8 cellular contexts compared by ENCODE assay signal in the genomic region with DNA sequence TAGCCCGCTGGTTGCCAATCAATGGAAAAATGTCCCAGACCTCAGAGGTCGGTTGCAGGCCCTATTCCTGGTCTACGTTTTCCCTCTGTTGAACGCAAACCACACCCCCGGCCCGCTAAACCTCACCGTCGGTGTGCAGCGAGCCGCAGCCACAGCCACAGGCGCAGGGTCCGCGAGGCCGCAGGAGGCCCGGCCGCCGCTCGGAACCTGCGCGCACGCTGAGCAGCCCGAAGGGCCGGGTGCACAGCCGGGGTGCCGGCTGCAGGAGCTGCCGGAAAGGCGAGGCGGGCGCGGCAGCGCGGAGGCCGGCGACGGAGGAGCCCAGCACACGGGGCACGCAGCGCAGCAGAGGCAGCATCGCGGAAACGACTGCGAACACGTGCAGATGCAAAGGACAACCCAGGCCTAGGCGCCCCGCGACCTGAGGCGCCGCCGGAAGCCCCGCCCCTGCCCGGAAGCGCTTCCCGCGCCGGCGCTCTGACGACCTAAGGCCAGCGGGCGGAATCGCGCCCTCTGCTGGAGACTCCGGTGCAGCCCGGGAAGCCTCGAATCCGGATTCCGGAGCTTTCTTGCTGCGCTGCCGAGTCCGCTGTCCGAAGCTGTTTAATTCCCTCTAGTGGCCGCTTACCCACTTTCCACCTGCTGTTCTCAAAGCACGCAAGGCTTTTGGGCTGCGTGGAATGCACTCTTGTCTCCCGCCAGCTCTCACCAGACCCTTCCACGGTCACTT. TPM values are rescaled to one million over a fixed set of nuclear protein-coding genes. Genes with fewer than 3 reads are reported as not detected.
DNase-seq lines count a peak whose midpoint lies in the region; TF ChIP-seq lines count a peak whose summit lies in the region.

C1QBP (minus strand) TSS at position 440 of the 730 bp plus-strand sequence; CDS start at position 358, 82 bp downstream.

- peak within 1 kb of the TSS; percentile 94 for H3K4me2 ChIP-seq in H9 (ENCODE audit: insufficient read depth, insufficient read length, low read length)
- H3K4me2 ChIP-seq in MM.1S (ENCODE audit: low read depth, low read length), result peak within 1 kb of the TSS; percentile 80
- H3K4me2 ChIP-seq in neuronal stem cell (ENCODE audit: insufficient read depth, low read length, poor library complexity, severe bottlenecking), result peak within 1 kb of the TSS; percentile 68

- H3T11ph ChIP-seq in H9 (ENCODE audit: low read length), result no peak within 1 kb of the TSS

- H3F3A ChIP-seq in MM.1S (ENCODE audit: insufficient read depth, low read length), result peaks cover 2% of the 10 kb centered on the region

- no peak within 1 kb of the TSS for H3K56ac ChIP-seq in H9 (ENCODE audit: insufficient read length, low read depth, low read length)

- peak within 1 kb of the TSS; percentile 76 for H3K4me3 ChIP-seq in MM.1S (ENCODE audit: low read length)
- peak within 1 kb of the TSS; percentile 79 for H3K4me3 ChIP-seq in SJCRH30
- H3K4me3 ChIP-seq in neuronal stem cell (ENCODE audit: low read length in 2 of 2), result peak within 1 kb of the TSS; percentile 91 to 99

- no peaks in the 10 kb centered on the region for H3K9me2 ChIP-seq in MM.1S (replicated peaks; ENCODE audit: insufficient read depth, low read length)

- H3K9ac ChIP-seq in H9 (ENCODE audit: extremely low read depth, insufficient read length, low read length) (peak within 1 kb of the TSS; percentile 89), MM.1S (ENCODE audit: low read length) (peak within 1 kb of the TSS; percentile 74), neuronal stem cell (ENCODE audit: low read depth, low read length, poor library complexity) (peak within 1 kb of the TSS; percentile 98)

- no peaks in the 10 kb centered on the region for H3K27me3 Mint-ChIP-seq in H9 (ENCODE audit: low read depth)

- peaks cover 20 to 23% of the 10 kb centered on the region in 2 experiments for H3K4me1 Mint-ChIP-seq in H9

- no peak within 1 kb of the TSS for H2AFZ ChIP-seq in H9 (ENCODE audit: low read length)
- peak within 1 kb of the TSS; percentile 80 for H2AFZ ChIP-seq in MM.1S (ENCODE audit: low read length)
- peak within 1 kb of the TSS; percentile 89 for H2AFZ ChIP-seq in neuronal stem cell (ENCODE audit: low read length)

- H2BK5ac ChIP-seq in H9 (ENCODE audit: insufficient read length, low read length) (no peak within 1 kb of the TSS), neuronal stem cell (ENCODE audit: low read length) (no peak within 1 kb of the TSS)

- H3K79me2 ChIP-seq in H9 (ENCODE audit: insufficient read depth, low read length) (peaks cover 15% of the 10 kb centered on the region; the same call in 1 of the 2 replicates), MM.1S (ENCODE audit: low read length) (peaks cover 51% of the 10 kb centered on the region)

- H4K91ac ChIP-seq in H9 (ENCODE audit: insufficient read length, low read depth, low read length) (no peak within 1 kb of the TSS), neuronal stem cell (ENCODE audit: low read depth, low read length, poor library complexity) (no peak within 1 kb of the TSS)

- H3K27ac ChIP-seq in H9 (ENCODE audit: insufficient read length, low read depth, low read length) (no peak within 1 kb of the TSS), MM.1S (ENCODE audit: low read length) (peak within 1 kb of the TSS; percentile 50; the same call in 1 of the 2 replicates), SJCRH30 (peak within 1 kb of the TSS; percentile 16; the same call in 1 of the 2 replicates), neuronal stem cell (replicated peaks; ENCODE audit: low read length) (peak within 1 kb of the TSS; percentile 49)

- no peak within 1 kb of the TSS for H2BK12ac ChIP-seq in H9 (ENCODE audit: insufficient read length, low read depth, low read length)
- H2BK12ac ChIP-seq in neuronal stem cell (ENCODE audit: low read length), result no peak within 1 kb of the TSS

- H3K4ac ChIP-seq in H9 (ENCODE audit: low read depth, low read length), result no peak within 1 kb of the TSS
- H3K4ac ChIP-seq in neuronal stem cell (ENCODE audit: low read length), result no peak within 1 kb of the TSS

- H3K14ac ChIP-seq in H9 (ENCODE audit: insufficient read depth, low read length) (peak within 1 kb of the TSS; percentile 87), neuronal stem cell (ENCODE audit: low read length) (no peak within 1 kb of the TSS)

- H3K18ac ChIP-seq in H9 (ENCODE audit: insufficient read length, low read depth, low read length) (no peak within 1 kb of the TSS), neuronal stem cell (ENCODE audit: low read length) (peak within 1 kb of the TSS; percentile 97)

- peaks cover 37 to 64% (median 52%) of the 10 kb centered on the region in 3 experiments for H3K36me3 Mint-ChIP-seq in H9 (ENCODE audit: insufficient read depth in 1 of 3, low read depth in 3 of 3)

- H3K23ac ChIP-seq in H9 (ENCODE audit: insufficient read length, low read depth, low read length) (no peak within 1 kb of the TSS), neuronal stem cell (ENCODE audit: low read depth, low read length, poor library complexity) (peak within 1 kb of the TSS; percentile 94)

- H3K36me3 ChIP-seq in MM.1S (replicated peaks; ENCODE audit: insufficient read depth, low read length) (peaks cover 7% of the 10 kb centered on the region), SJCRH30 (peaks cover 28% of the 10 kb centered on the region), neuronal stem cell (replicated peaks in 1 of 2; ENCODE audit: control insufficient read depth in 2 of 2, insufficient read depth in 2 of 2, low read length in 2 of 2) (peaks cover 28 to 77% of the 10 kb centered on the region in 2 donors)

- H3K9me3 ChIP-seq in H9 (ENCODE audit: control insufficient read depth, low read depth, low read length), result no peaks in the 10 kb centered on the region
- no peaks in the 10 kb centered on the region for H3K9me3 ChIP-seq in MM.1S (replicated peaks; ENCODE audit: insufficient read depth, low read length)
- no peaks in the 10 kb centered on the region for H3K9me3 ChIP-seq in SJCRH30 (replicated peaks)
- H3K9me3 ChIP-seq in neuronal stem cell (replicated peaks in 1 of 2; ENCODE audit: control insufficient read depth in 2 of 2, insufficient read depth in 1 of 2, low read depth in 1 of 2, low read length in 2 of 2), result no peaks in the 10 kb centered on the region

- H3K4me3 Mint-ChIP-seq in H9, result peak within 1 kb of the TSS; percentile 85 to 86

- H3K27me3 ChIP-seq in H9 (ENCODE audit: insufficient read depth, low read length) (no peaks in the 10 kb centered on the region), MM.1S (replicated peaks; ENCODE audit: insufficient read depth, low read length) (no peaks in the 10 kb centered on the region), SJCRH30 (no peaks in the 10 kb centered on the region), neuronal stem cell (ENCODE audit: control insufficient read depth in 3 of 3, insufficient read depth in 3 of 3, low read depth in 1 of 3, low read length in 3 of 3) (no peaks in the 10 kb centered on the region)

- peak within 1 kb of the TSS; percentile 22 for H4K5ac ChIP-seq in H9 (ENCODE audit: insufficient read length, low read depth, low read length)

- no peaks in the 10 kb centered on the region for H3K23me2 ChIP-seq in H9 (ENCODE audit: insufficient read length, low read depth, low read length, poor library complexity, severe bottlenecking)

- TF ChIP-seq CTCF in H9 (conservative IDR thresholded peaks at IDR 0.05), result peak; percentile 99
- TF ChIP-seq CTCF in MM.1S (IDR thresholded peaks at IDR 0.05; ENCODE audit: low read length), result peak; percentile 96
- TF ChIP-seq CTCF in subcutaneous adipose tissue (IDR thresholded peaks at IDR 0.05; ENCODE audit: low read depth), result no peak

- no peaks in the 10 kb centered on the region for H3K9me3 Mint-ChIP-seq in H9

- H3K4me1 ChIP-seq in H9 (ENCODE audit: insufficient read depth, low read length), result no peaks in the 10 kb centered on the region; the same call in 1 of the 2 replicates
- H3K4me1 ChIP-seq in MM.1S (ENCODE audit: low read length), result peaks cover 10% of the 10 kb centered on the region
- H3K4me1 ChIP-seq in SJCRH30, result no peaks in the 10 kb centered on the region; the same call in 1 of the 2 replicates
- peaks cover 1 to 8% of the 10 kb centered on the region in 2 donors for H3K4me1 ChIP-seq in neuronal stem cell (ENCODE audit: control insufficient read depth in 2 of 2, insufficient read depth in 1 of 2, low read depth in 1 of 2, low read length in 2 of 2)

- peak; percentile 47 for DNase-seq in GF-D8 (lab: John Stamatoyannopoulos, UW)
- peak; percentile 97 for DNase-seq in H9
- peak; percentile 97 for DNase-seq in MM.1S
- DNase-seq in SJCRH30, result peak; percentile 76 to 89
- DNase-seq in activated gamma-delta T cell treated with anti-CD3 and anti-CD28 coated beads, Interleukin-2, amount 50 U/mL, for 16 hours (ENCODE audit: low read depth), result peak; percentile 88
- DNase-seq in foreskin melanocyte, result peak; percentile 90
- DNase-seq in neuronal stem cell (ENCODE audit: low spot score), result peak; percentile 93

- no peak within 1 kb of the TSS for H2BK15ac ChIP-seq in H9 (ENCODE audit: low read depth, low read length)
- no peak within 1 kb of the TSS for H2BK15ac ChIP-seq in neuronal stem cell (ENCODE audit: low read length)

- no peak within 1 kb of the TSS for H2BK20ac ChIP-seq in H9 (ENCODE audit: low read depth, low read length, poor library complexity, severe bottlenecking)

- H2AK5ac ChIP-seq in H9 (ENCODE audit: insufficient read length, low read length), result no peak within 1 kb of the TSS
- peak within 1 kb of the TSS; percentile 33 for H2AK5ac ChIP-seq in neuronal stem cell (ENCODE audit: low read depth, low read length)

- H2BK120ac ChIP-seq in H9 (ENCODE audit: low read depth, low read length, poor library complexity, severe bottlenecking) (no peak within 1 kb of the TSS), neuronal stem cell (ENCODE audit: low read depth, low read length) (no peak within 1 kb of the TSS)

- no CpG with 5 or more reads among the region's 75 CpGs for WGBS in H9 (ENCODE audit: extremely low coverage, insufficient read length, low lambda C conversion rate)
- no CpG with 5 or more reads among the region's 75 CpGs for WGBS in neuronal stem cell (ENCODE audit: extremely low coverage in 2 of 2, insufficient read length in 2 of 2, insufficient replicate concordance in 1 of 2), 2 donors

- H4K8ac ChIP-seq in H9 (replicated peaks; ENCODE audit: insufficient read length, low read depth, low read length) (no peak within 1 kb of the TSS), neuronal stem cell (ENCODE audit: low read depth, low read length) (peak within 1 kb of the TSS; percentile 78)

- H3K79me1 ChIP-seq in H9 (ENCODE audit: insufficient read depth, low read depth, low read length, poor library complexity, severe bottlenecking) (peaks cover 6% of the 10 kb centered on the region), neuronal stem cell (ENCODE audit: low read depth, low read length) (peaks cover 3% of the 10 kb centered on the region)

- H3K27ac Mint-ChIP-seq in H9, result peak within 1 kb of the TSS; percentile 73 to 87 (median 73)

- H4K20me1 ChIP-seq in H9 (ENCODE audit: control insufficient read depth, insufficient read depth, insufficient read length) (no peaks in the 10 kb centered on the region), MM.1S (ENCODE audit: insufficient read depth, low read length) (no peaks in the 10 kb centered on the region)

RNA-seq across cellular contexts. Expression of gene C1QBP, which starts in this region (rescaled TPM):
- total RNA-seq in H9 (2021) (390 and 395 TPM in 2 replicates), subcutaneous adipose tissue (10 to 100 TPM; 54.4 to 85.3 (median 73.3) TPM)
- 221 and 238 TPM in 2 replicates for total RNA-seq in SJCRH30 (2014; rRNA removed; shearing (Covaris generic))
- polyA plus RNA-seq in neuronal stem cell (2013, experiment 1 of 2), result 125 TPM
- 124 TPM for polyA plus RNA-seq in neuronal stem cell (2013, experiment 2 of 2)

Comparison
In these comparisons a context has a peak if more than half of its experiments do, and no peak if none do; other contexts are left out.
1. DNase-seq: peak in every context shown above with its lines; median percentile 97 in H9; 97 in MM.1S; 93 in neuronal stem cell; 90 in foreskin melanocyte; 88 in activated gamma-delta T cell treated with anti-CD3 and anti-CD28 coated beads, Interleukin-2, amount 50 U/mL, for 16 hours; 82 in SJCRH30; 47 in GF-D8.